Comparison of ENCODE assay signal across 22 cellular contexts in genomic region chr3:127990461-127990860, GRCh38.
DNase-seq lines count a peak whose midpoint lies in the region; ATAC-seq, FAIRE-seq and TF ChIP-seq lines count a peak whose summit lies in the region.
"Had no signal": no experiment of that assay in that cellular context is flagged by ENCODE, and none has a peak within 500 bp of the region (broad histone marks: within the 10 kb centered on the region; RNA-seq: fewer than 3 reads in every experiment).

No MANE protein-coding gene starts in this region.

- intact Hi-C loops in left ventricle myocardium superior (cut with micrococcal nuclease): no loop called here
- intact Hi-C loops in Right ventricle myocardium inferior (cut with DNase I): no loop called here
- intact Hi-C loops in adrenal gland (cut with DNase I): no loop called here
- intact Hi-C loops in posterior vena cava (cut with DNase I): no loop called here
- intact Hi-C loops in mammary epithelial cell (cut with micrococcal nuclease): no loop called here

- no peak overlapping the region for H3K27ac ChIP-seq in adrenal gland
- no peak overlapping the region for H3K27ac ChIP-seq in mammary epithelial cell (ENCODE audit: insufficient read depth, low read depth, low read length)
- H3K27ac ChIP-seq: 22Rv1, A549, C4-2B had no signal

- no peaks in the 10 kb centered on the region for H3K79me2 ChIP-seq in mammary epithelial cell (ENCODE audit: insufficient read depth, low read length)

- H3K27me3 ChIP-seq in adrenal gland (no peaks in the 10 kb centered on the region), mammary epithelial cell (ENCODE audit: insufficient read depth, low read length) (no peaks in the 10 kb centered on the region)

- H3K4me2 ChIP-seq in mammary epithelial cell (ENCODE audit: insufficient read depth, low read depth, low read length): no peak overlapping the region
- H3K4me2 ChIP-seq: A549, GM23338 had no signal

- no peak overlapping the region for H3K9ac ChIP-seq in mammary epithelial cell (ENCODE audit: insufficient read depth, low read length)

- BruUV-seq in mammary epithelial cell (replicated peaks; lab: Mats Ljungman, UMichigan): no TSS peak

- H3K4me3 ChIP-seq in adrenal gland (no peak overlapping the region), mammary epithelial cell (replicated peaks in 1 of 3; ENCODE audit: insufficient read depth in 1 of 3, low read depth in 2 of 3, low read length in 3 of 3) (no peak overlapping the region)
- H3K4me3 ChIP-seq: A549, GM23338 had no signal

- dilution Hi-C loops in mammary epithelial cell (cut with HindIII; ENCODE audit: low sequenced_read_pairs): no loop called here

- DNase-seq in left ventricle myocardium superior: no peak
- no peak for DNase-seq in Right ventricle myocardium inferior (ENCODE audit: missing footprints)
- peak in 5 of 7 donors; percentile 34 to 59 (median 42) for DNase-seq in adrenal gland
- peak; percentile 58 for DNase-seq in posterior vena cava (ENCODE audit: low spot score)
- DNase-seq in urothelium cell line (ENCODE audit: low spot score): no peak
- no peak for DNase-seq in mammary epithelial cell
- no peak for DNase-seq in H4 (ENCODE audit: low spot score)
- DNase-seq: AML-193; Caco-2; CD4-positive, alpha-beta T cell; H7; HFFc6 had no signal

- TF ChIP-seq POLR2A in adrenal gland (IDR thresholded peaks at IDR 0.05): no peak

- CTCF ChIA-PET in mammary epithelial cell (lab: Charles Lee; ENCODE audit: low non-redundant PET): no interaction called here

- 46 to 56% (median 49%) methylated on average over 6 to 11 of the region's 11 CpGs for whole genome bisulfite sequencing in adrenal gland, 4 donors
- 82% methylated on average over 11 of the region's 11 CpGs for WGBS in mammary epithelial cell (ENCODE audit: low coverage, missing lambda C conversion rate)

- H3K4me1 ChIP-seq in adrenal gland (replicated peaks in 1 of 2) (no peaks in the 10 kb centered on the region), mammary epithelial cell (ENCODE audit: insufficient read depth, low read length) (no peaks in the 10 kb centered on the region)
- H3K4me1 ChIP-seq: Caco-2 had no signal

- no peaks in the 10 kb centered on the region for H4K20me1 ChIP-seq in mammary epithelial cell (ENCODE audit: insufficient read depth, low read length)

- H3K9me3 ChIP-seq in adrenal gland (replicated peaks in 1 of 3) (no peaks in the 10 kb centered on the region), mammary epithelial cell (replicated peaks; ENCODE audit: insufficient read depth, low read length) (no peaks in the 10 kb centered on the region)
- H3K9me3 ChIP-seq: A549, Caco-2 had no signal

- peak; percentile 37 for FAIRE-seq in urothelium cell line (lab: Jason Lieb, UNC)
- FAIRE-seq: A549, D721Med, G401.6, GM12891, GM19239 had no signal

- in situ Hi-C loops in mammary epithelial cell (cut with MboI; ENCODE audit: low sequenced_read_pairs in 2 of 2): no loop called here

- H2AFZ ChIP-seq in mammary epithelial cell (ENCODE audit: low read depth, low read length): no peak overlapping the region
- H2AFZ ChIP-seq: GM23338 had no signal

- TF ChIP-seq CTCF in adrenal gland (IDR thresholded peaks at IDR 0.05) (no peak), mammary epithelial cell (conservative IDR thresholded peaks at IDR 0.05 in 1 of 2, IDR thresholded peaks at IDR 0.05 in 1 of 2; ENCODE audit: extremely low read depth in 1 of 2, insufficient read depth in 1 of 2, low read depth in 1 of 2, low read length in 2 of 2) (no peak)

- peak; percentile 4 for ATAC-seq in left ventricle myocardium superior
- no peak for ATAC-seq in Right ventricle myocardium inferior
- no peak for ATAC-seq in GM19463 (IDR thresholded peaks at IDR 0.05; ENCODE audit: unreplicated experiment)
- ATAC-seq: A549, HCT116 had no signal

- H3K36me3 ChIP-seq in adrenal gland (replicated peaks in 1 of 2) (no peaks in the 10 kb centered on the region), mammary epithelial cell (ENCODE audit: insufficient read depth, low read length) (no peaks in the 10 kb centered on the region)

Comparison
In these comparisons a context has a peak if more than half of its experiments do, and no peak if none do; other contexts are left out.
1. DNase-seq: peak in adrenal gland (5 of 7) and posterior vena cava (single experiment); none in left ventricle myocardium superior (single experiment), Right ventricle myocardium inferior (single experiment), urothelium cell line (single experiment), mammary epithelial cell (single experiment) and H4 (single experiment).